ENCODE assay signal across 23 cellular contexts in genomic region chr5:91223886-91224285, GRCh38.
DNase-seq lines count a peak whose midpoint lies in the region; TF ChIP-seq lines count a peak whose summit lies in the region.
"Had no signal": no experiment of that assay in that cellular context is flagged by ENCODE, and none has a peak within 500 bp of the region (broad histone marks: within the 10 kb centered on the region; RNA-seq: fewer than 3 reads in every experiment).

No MANE protein-coding gene starts in this region.

- H3K36me3 ChIP-seq in thyroid gland: no peaks in the 10 kb centered on the region
- no peaks in the 10 kb centered on the region for H3K36me3 ChIP-seq in SK-N-SH (replicated peaks in 1 of 2; ENCODE audit: control insufficient read depth in 1 of 2, insufficient read depth in 2 of 2, low read length in 1 of 2)
- H3K36me3 ChIP-seq: adrenal gland, cardiac muscle cell, spleen had no signal

- TF ChIP-seq CTCF in foreskin fibroblast (IDR thresholded peaks at IDR 0.05; ENCODE audit: low read depth, low read length) (no peak), thyroid gland (IDR thresholded peaks at IDR 0.05) (no peak), SK-N-SH (IDR thresholded peaks at IDR 0.05) (no peak)

- H3K27ac ChIP-seq in thyroid gland (peak overlapping the region; percentile 26 to 76 (median 40)), SK-N-SH (ENCODE audit: low read depth in 2 of 2, low read length in 1 of 2) (no peak overlapping the region)
- H3K27ac ChIP-seq: adrenal gland, cardiac muscle cell, spleen had no signal

- H3K4me2 ChIP-seq in SK-N-SH: no peak overlapping the region

- H3K9me2 ChIP-seq in SK-N-SH: no peaks in the 10 kb centered on the region

- POLR2A ChIA-PET in SK-N-SH (lab: Yijun Ruan, JAX): interaction anchor here (1.4 kb wide), 1 partner anchor 160 kb away, joined by 3 read pairs; the partner anchor contains the start of gene ARRDC3

- 26 to 39% methylated on average over 1 of the region's 1 CpG for WGBS in thyroid gland, 2 donors
- 92% methylated on average over 1 of the region's 1 CpG for WGBS in SK-N-SH (ENCODE audit: low lambda C conversion rate)

- H3K4me1 ChIP-seq in thyroid gland (peaks cover 32 to 36% of the 10 kb centered on the region in 2 donors), SK-N-SH (ENCODE audit: control insufficient read depth in 1 of 2, insufficient read depth in 2 of 2, low read depth in 1 of 2, low read length in 1 of 2) (peaks cover 0 to 7% of the 10 kb centered on the region in 2 experiments; a peak in 1 of 4 replicates)
- H3K4me1 ChIP-seq: adrenal gland had no signal

- no peak for TF ChIP-seq EP300 in SK-N-SH (IDR thresholded peaks at IDR 0.05; ENCODE audit: borderline replicate concordance in 1 of 2, low read depth in 1 of 2, low read length in 1 of 2)

- CTCF ChIA-PET in SK-N-SH (lab: Yijun Ruan, JAX): interaction anchor here (1.4 kb wide), 1 partner anchor 161 kb away, joined by 9 read pairs; no protein-coding TSS in a partner anchor

- H3K9me3 ChIP-seq in thyroid gland (no peaks in the 10 kb centered on the region), SK-N-SH (no peaks in the 10 kb centered on the region)
- H3K9me3 ChIP-seq: adrenal gland had no signal

- H3K9ac ChIP-seq in SK-N-SH: no peak overlapping the region

- no peak for TF ChIP-seq POLR2A in thyroid gland (IDR thresholded peaks at IDR 0.05)

- no peak overlapping the region for H2AFZ ChIP-seq in SK-N-SH (ENCODE audit: low read depth)

- no peaks in the 10 kb centered on the region for H3F3A ChIP-seq in SK-N-SH (replicated peaks; ENCODE audit: insufficient read depth)

- DNase-seq in GM04504 (ENCODE audit: low read depth) (peak; percentile 41), amniotic epithelial cell (ENCODE audit: low read depth) (peak; percentile 73), foreskin fibroblast (peak; percentile 62 to 68), thyroid gland (no peak), SK-N-SH (no peak), NCI-H2171 (lab: John Stamatoyannopoulos, UW) (no peak)
- DNase-seq in activated CD4-positive, CD25-positive, alpha-beta regulatory T cell (lab: John Stamatoyannopoulos, UW): no peak
- DNase-seq: activated CD4-positive, alpha-beta memory T cell treated with anti-CD3 and anti-CD28 coated beads, Interleukin-2, amount 10 ng/mL, durations not matched to agents 7 days and 5 days; activated gamma-delta T cell; activated T-cell treated with anti-CD3 and anti-CD28 coated beads for 4 hours; adrenal gland; hypothalamus; islet precursor cell; NCI-H1436 treated with DMSO at 0.1 percent for 48 hours; NCI-H2171 treated with DMSO at 0.1 percent for 48 hours; NCI-H526 treated with DMSO at 0.1 percent for 48 hours; nucleus accumbens; spleen; stimulated activated CD4-positive, alpha-beta T cell treated with anti-CD3 and anti-CD28 coated beads, Interleukin-4, amount 100 ng/mL, for 24 hours; stimulated activated naive CD8-positive, alpha-beta T cell treated with anti-CD3 and anti-CD28 coated beads, Interleukin-15, Interleukin-2, amounts not matched to agents 100 U/mL and 50 U/mL, for 24 hours; T-helper 17 cell had no signal

- H3K4me3 ChIP-seq in foreskin fibroblast (ENCODE audit: low read depth in 1 of 2, low read length in 2 of 2) (no peak overlapping the region), thyroid gland (replicated peaks in 1 of 3) (no peak overlapping the region), SK-N-SH (ENCODE audit: low read depth in 2 of 2, low read length in 1 of 2) (no peak overlapping the region)
- H3K4me3 ChIP-seq: adrenal gland, cardiac muscle cell, lung, spleen had no signal

- no peaks in the 10 kb centered on the region for H3K79me2 ChIP-seq in SK-N-SH (ENCODE audit: insufficient read depth)

- H3K27me3 ChIP-seq in thyroid gland (no peaks in the 10 kb centered on the region), SK-N-SH (ENCODE audit: insufficient read depth) (no peaks in the 10 kb centered on the region)
- H3K27me3 ChIP-seq: adrenal gland, cardiac muscle cell, spleen had no signal

- no peak for TF ChIP-seq RAD21 in SK-N-SH (IDR thresholded peaks at IDR 0.05; ENCODE audit: low read length)

- H4K20me1 ChIP-seq in SK-N-SH (ENCODE audit: insufficient read depth): no peaks in the 10 kb centered on the region

- intact Hi-C loops in thyroid gland (cut with DNase I): no loop called here

TF ChIP-seq in SK-N-SH, 30 proteins besides CTCF, POLR2A, EP300 and RAD21:
- TF ChIP-seq SIN3A (IDR thresholded peaks at IDR 0.05; ENCODE audit: borderline replicate concordance, low read depth, low read length) (no peak), RCOR1 (IDR thresholded peaks at IDR 0.05; ENCODE audit: low read length) (no peak), JUND (IDR thresholded peaks at IDR 0.05) (no peak), TCF12 (IDR thresholded peaks at IDR 0.05) (no peak), FOSL2 (IDR thresholded peaks at IDR 0.05; ENCODE audit: borderline replicate concordance, low read depth) (no peak), NFIC (IDR thresholded peaks at IDR 0.05; ENCODE audit: borderline replicate concordance) (no peak), ZBTB33 (IDR thresholded peaks at IDR 0.05; ENCODE audit: borderline replicate concordance, low read depth) (no peak), GABPA (IDR thresholded peaks at IDR 0.05; ENCODE audit: low read depth) (no peak), ELF1 (IDR thresholded peaks at IDR 0.05) (no peak), MXI1 (IDR thresholded peaks at IDR 0.05; ENCODE audit: low read depth, low read length) (no peak), SMC3 (IDR thresholded peaks at IDR 0.05; ENCODE audit: low read depth, low read length) (no peak), GATA2 (CRISPR knock-in tag; IDR thresholded peaks at IDR 0.05) (no peak)

Comparison
In these comparisons a context has a peak if more than half of its experiments do, and no peak if none do; other contexts are left out.
1. DNase-seq: peak in GM04504 (single experiment), amniotic epithelial cell (single experiment) and foreskin fibroblast (2 of 2); none in thyroid gland (0 of 2), activated CD4-positive, CD25-positive, alpha-beta regulatory T cell (0 of 4), SK-N-SH (single experiment) and NCI-H2171 (single experiment).
2. H3K27ac ChIP-seq: peak in thyroid gland (3 of 3); none in SK-N-SH (0 of 2).